In the genomic region with DNA sequence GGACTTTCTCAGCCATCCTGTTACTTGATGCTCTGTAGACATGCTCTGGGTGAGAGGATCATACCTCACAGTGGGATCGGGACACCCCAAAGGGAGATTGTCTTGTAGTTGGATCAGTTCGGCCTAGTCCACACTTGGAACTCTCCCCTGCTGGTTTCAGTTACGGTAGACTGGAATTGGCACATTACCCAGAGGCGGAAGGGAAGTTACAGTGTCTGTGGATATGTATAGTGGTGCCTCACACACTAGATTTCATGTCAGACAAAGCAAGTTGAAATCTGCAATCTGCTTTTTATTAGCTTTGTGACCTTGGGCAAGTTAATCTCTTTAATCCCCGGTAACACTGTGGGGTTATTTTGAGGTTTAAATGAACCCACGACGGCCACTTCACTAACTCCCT, we compare ENCODE assay signal across 20 cellular contexts. TPM values are rescaled to one million over a fixed set of nuclear protein-coding genes. Genes with fewer than 3 reads are reported as not detected.
DNase-seq lines count a peak whose midpoint lies in the region; ATAC-seq, FAIRE-seq and TF ChIP-seq lines count a peak whose summit lies in the region.
"Had no signal": no experiment of that assay in that cellular context is flagged by ENCODE, and none has a peak within 500 bp of the region (broad histone marks: within the 10 kb centered on the region; RNA-seq: fewer than 3 reads in every experiment).

No MANE protein-coding gene starts in this region.

- H3K4me3 ChIP-seq in cardiac fibroblast (replicated peaks in 1 of 2; ENCODE audit: low read depth in 2 of 2, low read length in 2 of 2) (no peak overlapping the region), keratinocyte (ENCODE audit: control insufficient read depth in 2 of 3, extremely low read depth in 1 of 3, insufficient read depth in 2 of 3, low read depth in 1 of 3, low read length in 3 of 3) (no peak overlapping the region), upper lobe of left lung (no peak overlapping the region)
- H3K4me3 ChIP-seq: left lung, PC-9, psoas muscle had no signal

- no peaks in the 10 kb centered on the region for H3K9me3 ChIP-seq in keratinocyte (ENCODE audit: control insufficient read depth, low read depth, low read length)
- H3K9me3 ChIP-seq in upper lobe of left lung: no peaks in the 10 kb centered on the region
- H3K9me3 ChIP-seq: left lung, psoas muscle had no signal

- H3K27me3 ChIP-seq in keratinocyte (ENCODE audit: control insufficient read depth, extremely low read depth, insufficient read depth, low read length) (no peaks in the 10 kb centered on the region), upper lobe of left lung (no peaks in the 10 kb centered on the region)
- H3K27me3 ChIP-seq: left lung had no signal

- no peak for TF ChIP-seq EP300 in upper lobe of left lung (IDR thresholded peaks at IDR 0.05)

- no peaks in the 10 kb centered on the region for H3K36me3 Mint-ChIP-seq in glutamatergic neuron (ENCODE audit: unreplicated experiment)
- H3K36me3 Mint-ChIP-seq: T-cell had no signal

- H3K27me3 Mint-ChIP-seq in glutamatergic neuron (ENCODE audit: unreplicated experiment): peaks cover 4% of the 10 kb centered on the region
- H3K27me3 Mint-ChIP-seq: T-cell had no signal

- H3K9me3 Mint-ChIP-seq in glutamatergic neuron (ENCODE audit: unreplicated experiment): peaks cover 4% of the 10 kb centered on the region

- TF ChIP-seq CTCF in cardiac fibroblast (IDR thresholded peaks at IDR 0.05; ENCODE audit: low read depth, low read length) (no peak), keratinocyte (optimal IDR thresholded peaks at IDR 0.05 in 1 of 3, IDR thresholded peaks at IDR 0.05 in 1 of 3, conservative IDR thresholded peaks at IDR 0.05 in 1 of 3; ENCODE audit: extremely low read depth in 1 of 3, insufficient read depth in 2 of 3, low read length in 3 of 3) (no peak), upper lobe of left lung (IDR thresholded peaks at IDR 0.05) (no peak), glutamatergic neuron (IDR thresholded peaks at IDR 0.05; ENCODE audit: partially characterized antibody, unreplicated experiment) (no peak), GM10266 (IDR thresholded peaks at IDR 0.05; ENCODE audit: control insufficient read depth, insufficient read depth, low read depth, missing control alignments) (no peak)

- no peak overlapping the region for H3K4me2 ChIP-seq in keratinocyte (ENCODE audit: control insufficient read depth, extremely low read depth, insufficient read depth, low read depth, low read length)
- H3K4me2 ChIP-seq: PC-9 had no signal

- H3K79me2 ChIP-seq in keratinocyte (ENCODE audit: control insufficient read depth, insufficient read depth, low read length): no peaks in the 10 kb centered on the region

- H3K4me1 Mint-ChIP-seq in glutamatergic neuron (ENCODE audit: low read depth, unreplicated experiment): peaks cover 2% of the 10 kb centered on the region

- no peaks in the 10 kb centered on the region for H3K9me1 ChIP-seq in keratinocyte (ENCODE audit: control insufficient read depth, extremely low read depth, insufficient read depth, low read length)

- no peak for ATAC-seq in upper lobe of left lung (ENCODE audit: low FRiP score in 2 of 2)
- ATAC-seq: left lung, psoas muscle, T-cell had no signal

- H3K27ac ChIP-seq in keratinocyte (ENCODE audit: control insufficient read depth, insufficient read depth, low read length) (no peak overlapping the region), upper lobe of left lung (no peak overlapping the region)
- H3K27ac ChIP-seq: left lung, PC-9, psoas muscle had no signal

- no peak overlapping the region for H3K27ac Mint-ChIP-seq in glutamatergic neuron (ENCODE audit: unreplicated experiment)
- H3K27ac Mint-ChIP-seq: T-cell had no signal

- TF ChIP-seq POLR2A in upper lobe of left lung (IDR thresholded peaks at IDR 0.05): no peak

- H3K4me1 ChIP-seq in keratinocyte (ENCODE audit: control insufficient read depth, extremely low read depth, insufficient read depth, low read length) (peaks cover 24% of the 10 kb centered on the region), upper lobe of left lung (peaks cover 0 to 7% (median 4%) of the 10 kb centered on the region in 4 donors)
- H3K4me1 ChIP-seq: left lung, psoas muscle had no signal

- H4K20me1 ChIP-seq in keratinocyte (ENCODE audit: control insufficient read depth, extremely low read depth, insufficient read depth, low read length): no peaks in the 10 kb centered on the region

- H3K36me3 ChIP-seq in keratinocyte (ENCODE audit: control insufficient read depth in 2 of 2, extremely low read depth in 1 of 2, insufficient read depth in 2 of 2, low read length in 2 of 2) (no peaks in the 10 kb centered on the region), upper lobe of left lung (no peaks in the 10 kb centered on the region)
- H3K36me3 ChIP-seq: left lung had no signal

- no peak overlapping the region for H3K9ac ChIP-seq in keratinocyte (ENCODE audit: control insufficient read depth, extremely low read depth, insufficient read depth, low read length)

- dilution Hi-C loops in keratinocyte (cut with MboI; ENCODE audit: extremely low pct_ligation_motif_present, low sequenced_read_pairs): no loop called here

- 81 to 87% methylated on average over 7 of the region's 7 CpGs for whole genome bisulfite sequencing in upper lobe of left lung, 2 donors

- H3K4me3 Mint-ChIP-seq in glutamatergic neuron (ENCODE audit: unreplicated experiment): no peak overlapping the region
- H3K4me3 Mint-ChIP-seq: T-cell had no signal

- DNase-seq in EH (ENCODE audit: low read depth) (peak; percentile 64), NCI-H524 treated with DMSO at 0.1 percent for 48 hours (lab: John Stamatoyannopoulos, UW) (peak; percentile 29), cardiac fibroblast (ENCODE audit: low read depth in 2 of 2) (peak; percentile 42 to 70), keratinocyte (ENCODE audit: low read depth, low spot score) (no peak), SKM-1 treated with dmso at 0.1 percent for 144 hours (lab: John Stamatoyannopoulos, UW; ENCODE audit: unreplicated experiment) (no peak), upper lobe of left lung (no peak), glutamatergic neuron (no peak), GM10266 (ENCODE audit: extremely low spot score) (no peak)
- DNase-seq: activated effector memory CD4-positive, alpha-beta T cell treated with Interleukin-2 at 50 U/mL for 16 hours; amygdala; cortex of kidney; DMS 273 treated with DMSO at 0.1 percent for 48 hours; left lung; PC-9; psoas muscle; T-cell had no signal

- peak; percentile 59 for FAIRE-seq in keratinocyte (lab: Jason Lieb, UNC)

- peak overlapping the region; percentile 44 for H2AFZ ChIP-seq in keratinocyte (ENCODE audit: control insufficient read depth, low read length)
- H2AFZ ChIP-seq: PC-9 had no signal

RNA-seq across cellular contexts. Expression of gene CTAGE1, which starts 16.2 kb away (rescaled TPM):
- not detected in 3 replicates for polyA plus RNA-seq in keratinocyte
- not detected for polyA plus RNA-seq in keratinocyte (2011; ENCODE audit: low read depth)
- polyA plus RNA-seq in keratinocyte (2011; cell fraction: cytosol; rRNA removed): not detected in 2 replicates
- polyA plus RNA-seq in keratinocyte (2011; cell fraction: nucleus; rRNA removed): not detected in 2 replicates
- not detected in 2 replicates for polyA plus RNA-seq in keratinocyte (2012; ENCODE audit: low replicate concordance)
- not detected in 3 replicates for polyA minus RNA-seq in keratinocyte
- polyA minus RNA-seq in keratinocyte (2011; cell fraction: cytosol; rRNA and poly(A)+ RNA removed): not detected
- not detected in 2 replicates for polyA minus RNA-seq in keratinocyte (2011; cell fraction: nucleus; rRNA and poly(A)+ RNA removed)
- total RNA-seq in upper lobe of left lung (not detected), glutamatergic neuron (ENCODE audit: unreplicated experiment) (not detected)
- total RNA-seq: activated CD8-positive, alpha-beta memory T cell treated with anti-CD3 and anti-CD28 coated beads for 36 hours; left lung; LHCN-M2; NCI-H460; PC-9; psoas muscle; T-cell had no signal
- polyA plus RNA-seq: BJ, psoas muscle had no signal

Comparison
In these comparisons a context has a peak if more than half of its experiments do, and no peak if none do; other contexts are left out.
1. DNase-seq: peak in EH (single experiment), NCI-H524 treated with DMSO at 0.1 percent for 48 hours (single experiment) and cardiac fibroblast (2 of 2); none in keratinocyte (single experiment), SKM-1 treated with dmso at 0.1 percent for 144 hours (single experiment), upper lobe of left lung (0 of 2), glutamatergic neuron (single experiment) and GM10266 (single experiment).